3 cellular contexts compared by ENCODE assay signal in genomic region chr10:13309792-13310191, GRCh38.
TF ChIP-seq lines count a peak whose summit lies in the region.

No MANE protein-coding gene starts in this region.

TF ChIP-seq in HepG2, 621 proteins besides CTCF, POLR2A, EP300 and RAD21:
- TF ChIP-seq MAFF (IDR thresholded peaks at IDR 0.05; ENCODE audit: low read depth, low read length) (peak; percentile 67; the same call in 1 of the 2 replicates), ZNF788 (CRISPR knock-in tag; IDR thresholded peaks at IDR 0.05; ENCODE audit: borderline replicate concordance) (no peak), HMG20B (CRISPR knock-in tag; conservative IDR thresholded peaks at IDR 0.05) (no peak), MAFK (conservative IDR thresholded peaks at IDR 0.05 in 1 of 2, IDR thresholded peaks at IDR 0.05 in 1 of 2; ENCODE audit: low read length in 2 of 2) (peak; percentile 45 to 59; a peak in 3 of 4 replicates), ATM (IDR thresholded peaks at IDR 0.05; ENCODE audit: borderline replicate concordance) (no peak)

TF ChIP-seq in A549, 52 proteins besides CTCF, POLR2A, EP300 and RAD21:
- no peak for TF ChIP-seq PHF8 (IDR thresholded peaks at IDR 0.05; ENCODE audit: borderline replicate concordance, low read depth)
- TF ChIP-seq JUN (IDR thresholded peaks at IDR 0.05) = no peak
- no peak for TF ChIP-seq CBX8 (IDR thresholded peaks at IDR 0.05)
- no peak for TF ChIP-seq FOSL2 (IDR thresholded peaks at IDR 0.05)
- TF ChIP-seq FOSL2 (CRISPR knock-in tag; IDR thresholded peaks at IDR 0.05) = no peak
- peak; percentile 54 for TF ChIP-seq MAFK (IDR thresholded peaks at IDR 0.05; ENCODE audit: partially characterized antibody)
TF ChIP-seq in A549: peak in this region for 1.

TF ChIP-seq in K562, 482 proteins besides CTCF, POLR2A, EP300 and RAD21:
- TF ChIP-seq CTBP1 (IDR thresholded peaks at IDR 0.05; ENCODE audit: borderline replicate concordance) (no peak), ZNF316 (IDR thresholded peaks at IDR 0.05) (peak; percentile 72), MAFG (tag; conservative IDR thresholded peaks at IDR 0.05) (peak; percentile 41), ZNF639 (CRISPR knock-in tag; conservative IDR thresholded peaks at IDR 0.05 in 1 of 2, IDR thresholded peaks at IDR 0.05 in 1 of 2) (no peak), NBN (IDR thresholded peaks at IDR 0.05; ENCODE audit: low read depth) (no peak), GTF3C2 (IDR thresholded peaks at IDR 0.05; ENCODE audit: borderline replicate concordance, extremely low read depth, insufficient read length) (no peak), C11orf30 (IDR thresholded peaks at IDR 0.05; ENCODE audit: low read depth) (peak; percentile 46; the same call in 1 of the 2 replicates), SRSF3 (IDR thresholded peaks at IDR 0.05; ENCODE audit: insufficient read depth, low read length) (no peak)
